In genomic region chr1:145759713-145760112, GRCh38 we compare ENCODE assay signal across 30 cellular contexts. TPM values are rescaled to one million over a fixed set of nuclear protein-coding genes. Genes with fewer than 3 reads are reported as not detected.
"Had no signal": no experiment of that assay in that cellular context is flagged by ENCODE, and none has a peak within 500 bp of the region (broad histone marks: within the 10 kb centered on the region; RNA-seq: fewer than 3 reads in every experiment).

No MANE protein-coding gene starts in this region.

- H3K27ac ChIP-seq: hepatocyte, pancreas, prostate gland, sigmoid colon, stomach, testis, thyroid gland, transverse colon, upper lobe of left lung, vagina had no signal

- H3K4me1 ChIP-seq: pancreas, prostate gland, sigmoid colon, stomach, testis, transverse colon, upper lobe of left lung, vagina had no signal

- H2AFZ ChIP-seq: hepatocyte had no signal

- H3K9me3 Mint-ChIP-seq: natural killer cell treated with Interleukin-12 subunit alpha and Interleukin-12 subunit beta and Interleukin-15 and Interleukin-18, amount 100 ng/mL, for 72 hours had no signal

- H3K27ac Mint-ChIP-seq: naive thymus-derived CD4-positive, alpha-beta T cell had no signal

- H3K27me3 ChIP-seq: hepatocyte, pancreas, sigmoid colon, stomach, testis, thyroid gland, transverse colon, upper lobe of left lung, vagina had no signal

- H3K36me3 ChIP-seq: pancreas, prostate gland had no signal

- DNase-seq: islet precursor cell; left ventricle myocardium inferior; midbrain; mucosa of descending colon; naive thymus-derived CD4-positive, alpha-beta T cell; pancreas; posterior cingulate gyrus; retina; right cardiac atrium; sigmoid colon; stimulated activated CD4-positive, alpha-beta T cell treated with anti-CD3 and anti-CD28 coated beads, Interleukin-2, amount 100 ng/mL, for 24 hours; stimulated activated CD4-positive, alpha-beta T cell treated with anti-CD3 and anti-CD28 coated beads, Interleukin-4, amount 100 ng/mL, for 1 hour; stimulated activated naive B cell treated with anti-CD40 and anti-IgM and Interleukin-4, amounts not matched to agents 10 μg/mL and 1 μg/mL and 100 μg/mL, for 72 hours; stimulated activated naive CD8-positive, alpha-beta T cell treated with anti-CD3 and anti-CD28 coated beads, Interleukin-15, Interleukin-2, amounts not matched to agents 100 U/mL and 50 U/mL, for 24 hours; stomach; testis; thyroid gland; transverse colon; upper lobe of left lung had no signal

- ATAC-seq: mucosa of descending colon; naive thymus-derived CD4-positive, alpha-beta T cell; natural killer cell treated with Interleukin-12 subunit alpha and Interleukin-12 subunit beta and Interleukin-15 and Interleukin-18, amount 100 ng/mL, for 72 hours; pancreas; right cardiac atrium; stimulated activated naive B cell treated with anti-CD40 and anti-IgM and Interleukin-4, amounts not matched to agents 10 μg/mL and 1 μg/mL and 100 μg/mL, for 72 hours; stimulated activated naive CD8-positive, alpha-beta T cell treated with anti-CD3 and anti-CD28 coated beads, Interleukin-15, Interleukin-2, amounts not matched to agents 100 U/mL and 50 U/mL, for 24 hours had no signal

- H3K4me2 ChIP-seq: hepatocyte, smooth muscle cell had no signal

- H3K4me3 ChIP-seq: hepatocyte, left ventricle myocardium inferior, lung, mucosa of descending colon, pancreas, prostate gland, sigmoid colon, smooth muscle cell, stomach, testis, thyroid gland, transverse colon, upper lobe of left lung, vagina had no signal

- H3K9me3 ChIP-seq: left ventricle myocardium inferior, mucosa of descending colon, pancreas, prostate gland, sigmoid colon, testis, thyroid gland, transverse colon, upper lobe of left lung, vagina had no signal

- FAIRE-seq: pancreas had no signal

RNA-seq across cellular contexts. Expression of gene CD160, which starts 40.4 kb away (rescaled TPM):
- total RNA-seq: hepatocyte, kidney epithelial cell, left ventricle myocardium inferior, mesenteric fat pad, myocyte, omental fat pad, prostate gland, right cardiac atrium, sigmoid colon, smooth muscle cell, thyroid gland had no signal
- polyA plus RNA-seq: hepatocyte, neural cell, right cardiac atrium, smooth muscle cell had no signal

RNA-seq across cellular contexts. Expression of gene PDZK1, which starts 52.5 kb away (rescaled TPM):
- total RNA-seq: kidney epithelial cell, mesenteric fat pad, sigmoid colon, smooth muscle cell had no signal
